Comparison of ENCODE assay signal across 8 cellular contexts in genomic region chr15:89776274-89777072, GRCh38. TPM values are rescaled to one million over a fixed set of nuclear protein-coding genes. Genes with fewer than 3 reads are reported as not detected.
DNase-seq lines count a peak whose midpoint lies in the region; ATAC-seq and TF ChIP-seq lines count a peak whose summit lies in the region.

Gene MESP2, plus strand, starts transcription at chr15:89776332. Its CDS starts 26 bp downstream, at chr15:89776358.

- H4K5ac ChIP-seq in IMR-90 (ENCODE audit: low read depth, low read length) = peak within 1 kb of the TSS; percentile 62

- BruUV-seq in IMR-90 (replicated peaks; lab: Mats Ljungman, UMichigan) = no TSS peak

- no peaks in the 10 kb centered on the region for H3K27me3 ChIP-seq in IMR-90 (ENCODE audit: control insufficient read depth, insufficient read depth, low read length)

- H3K14ac ChIP-seq in IMR-90 (replicated peaks; ENCODE audit: low read depth, low read length) = no peak within 1 kb of the TSS

- H3K4me1 ChIP-seq in IMR-90 (ENCODE audit: control insufficient read depth, insufficient read depth, low read length) = peaks cover 5% of the 10 kb centered on the region

- TF ChIP-seq POLR2A in IMR-90 (IDR thresholded peaks at IDR 0.05; ENCODE audit: low read depth, low read length) = no peak

- H4K8ac ChIP-seq in IMR-90 (ENCODE audit: low read depth in 2 of 2, low read length in 2 of 2) = peak within 1 kb of the TSS; percentile 38 to 68; a peak in 2 of 4 replicates

- peak; percentile 94 for ATAC-seq in IMR-90 (ENCODE audit: low read depth)
- no peak for ATAC-seq in GM19452 (IDR thresholded peaks at IDR 0.05; ENCODE audit: unreplicated experiment)

- DNase-seq in NCI-H2081 (lab: John Stamatoyannopoulos, UW) = peak; percentile 58 to 63
- DNase-seq in NCI-H2081 treated with DMSO at 0.1 percent for 48 hours (lab: John Stamatoyannopoulos, UW) = no peak
- peak; percentile 65 for DNase-seq in IMR-90
- DNase-seq in SW 1271 (lab: John Stamatoyannopoulos, UW) = peak; percentile 85 to 87
- peak in 57 of 58 donors; percentile 8 to 79 (median 52) for DNase-seq in anterior cingulate cortex (lab: John Stamatoyannopoulos, UW)
- peak; percentile 83 for DNase-seq in hepatic stellate cell (ENCODE audit: low spot score)
- peak; percentile 63 for DNase-seq in putamen (ENCODE audit: low spot score)

- peak within 1 kb of the TSS; percentile 31; the same call in 1 of the 2 replicates for H3K18ac ChIP-seq in IMR-90 (ENCODE audit: low read depth, low read length)

- H3K27ac ChIP-seq in IMR-90 (ENCODE audit: insufficient read depth, low read length) = peak within 1 kb of the TSS; percentile 49; the same call in 1 of the 2 replicates

- no peaks in the 10 kb centered on the region for H3K9me3 ChIP-seq in IMR-90 (ENCODE audit: control insufficient read depth, insufficient read depth, low read length)

- H3K79me1 ChIP-seq in IMR-90 (ENCODE audit: low read depth in 1 of 2, low read length in 2 of 2) = no peaks in the 10 kb centered on the region

- dilution Hi-C loops in IMR-90 (cut with HindIII; ENCODE audit: low sequenced_read_pairs, unreplicated experiment) = no loop called here

- H2BK15ac ChIP-seq in IMR-90 (ENCODE audit: low read depth, low read length) = no peak within 1 kb of the TSS

- H2BK5ac ChIP-seq in IMR-90 (ENCODE audit: low read depth, low read length, poor library complexity, severe bottlenecking) = no peak within 1 kb of the TSS

- no peak within 1 kb of the TSS for H2BK20ac ChIP-seq in IMR-90 (ENCODE audit: low read depth, low read length)

- no peaks in the 10 kb centered on the region for H4K20me1 ChIP-seq in IMR-90 (ENCODE audit: insufficient read depth, low read length)

- WGBS in IMR-90 (ENCODE audit: extremely low coverage in 2 of 2, insufficient read length in 1 of 2), 2 experiments = 3% methylated on average over 38 of the region's 82 CpGs; no CpG with 5 or more reads in 1 of the 2 experiments

- peak within 1 kb of the TSS; percentile 79 for H3K4me2 ChIP-seq in IMR-90 (ENCODE audit: low read depth, low read length)

- H4K91ac ChIP-seq in IMR-90 (ENCODE audit: insufficient read depth, low read depth, low read length) = peak within 1 kb of the TSS; percentile 52; the same call in 1 of the 2 replicates

- intact Hi-C loops in IMR-90 (cut with micrococcal nuclease) = no loop called here

- TF ChIP-seq RAD21 in IMR-90 (IDR thresholded peaks at IDR 0.05; ENCODE audit: low read length) = no peak

- H3K9ac ChIP-seq in IMR-90 (ENCODE audit: low read depth, low read length) = peak within 1 kb of the TSS; percentile 58; the same call in 1 of the 2 replicates

- H2BK120ac ChIP-seq in IMR-90 (ENCODE audit: low read depth, low read length) = peak within 1 kb of the TSS; percentile 36; the same call in 1 of the 2 replicates

- in situ Hi-C loops in IMR-90 (cut with MboI; ENCODE audit: low sequenced_read_pairs) = no loop called here

- CTCF ChIA-PET in IMR-90 (lab: Yijun Ruan, JAX) = interaction anchor here (0.7 kb wide), 1 partner anchor 14 kb away, joined by 3 read pairs; no protein-coding TSS in a partner anchor

- peak; percentile 37; the same call in 1 of the 2 replicates for TF ChIP-seq CTCF in IMR-90 (conservative IDR thresholded peaks at IDR 0.05; ENCODE audit: low read depth, low read length)

- POLR2A ChIA-PET in IMR-90 (lab: Charles Lee; ENCODE audit: unreplicated experiment) = no interaction called here

- H3K4me3 ChIP-seq in IMR-90 (ENCODE audit: insufficient read depth, low read depth, low read length) = peak within 1 kb of the TSS; percentile 38

- no peak within 1 kb of the TSS for H3K23ac ChIP-seq in IMR-90 (ENCODE audit: low read depth, low read length)

- peaks cover 2% of the 10 kb centered on the region; the same call in 1 of the 2 replicates for H3K9me1 ChIP-seq in IMR-90 (ENCODE audit: insufficient read depth, low read length)

- no peak within 1 kb of the TSS for H3K56ac ChIP-seq in IMR-90 (ENCODE audit: extremely low read depth, insufficient read depth, low read length)

- peak within 1 kb of the TSS; percentile 33; the same call in 1 of the 2 replicates for H3K4ac ChIP-seq in IMR-90 (ENCODE audit: low read depth, low read length)

- H2AFZ ChIP-seq in IMR-90 (replicated peaks; ENCODE audit: low read length, poor library complexity) = peak within 1 kb of the TSS; percentile 79

- peak within 1 kb of the TSS; percentile 43; the same call in 1 of the 2 replicates for H2AK5ac ChIP-seq in IMR-90 (ENCODE audit: low read depth, low read length)

- H3K36me3 ChIP-seq in IMR-90 (ENCODE audit: control insufficient read depth, insufficient read depth, low read length) = no peaks in the 10 kb centered on the region

- H2AK9ac ChIP-seq in IMR-90 (replicated peaks; ENCODE audit: low read depth, low read length, poor library complexity) = peak within 1 kb of the TSS; percentile 83

TF ChIP-seq in IMR-90, 13 proteins besides CTCF, POLR2A, EP300 and RAD21:
- TF ChIP-seq BHLHE40 (IDR thresholded peaks at IDR 0.05; ENCODE audit: low read depth, low read length) (peak; percentile 46; the same call in 1 of the 2 replicates), CHD1 (IDR thresholded peaks at IDR 0.05; ENCODE audit: low read depth, low read length) (no peak), FOS (IDR thresholded peaks at IDR 0.05; ENCODE audit: low read depth, low read length) (no peak), RCOR1 (IDR thresholded peaks at IDR 0.05; ENCODE audit: insufficient replicate concordance, low read length) (no peak), ELK1 (IDR thresholded peaks at IDR 0.05; ENCODE audit: borderline replicate concordance, low read depth, low read length) (no peak)

RNA-seq across cellular contexts. Expression of gene MESP2, which starts in this region (rescaled TPM):
- total RNA-seq in IMR-90 (2012; rRNA removed) = 0.18 and 0.28 TPM in 2 replicates
- 0.32 and 0.34 TPM in 2 replicates for polyA plus RNA-seq in IMR-90 (2012; rRNA removed)
- polyA plus RNA-seq in IMR-90 (2012; cell fraction: cytosol; rRNA removed) = 0.26 and 0.43 TPM in 2 replicates
- 0.13 and 0.34 TPM in 2 replicates for polyA plus RNA-seq in IMR-90 (2012; cell fraction: nucleus; rRNA removed; ENCODE audit: low replicate concordance)

Comparison
In these comparisons a context has a peak if more than half of its experiments do, and no peak if none do; other contexts are left out.
1. Peak in DNase-seq, ATAC-seq, H3K4me3 ChIP-seq, H3K27ac ChIP-seq, H3K9ac ChIP-seq and H3K4me2 ChIP-seq in IMR-90; RNA of the gene not detected or under 1 TPM.